In genomic region chr3:129123314-129124060, GRCh38 we compare ENCODE assay signal across 1 cellular context.
TF ChIP-seq lines count a peak whose summit lies in the region.

No MANE protein-coding gene starts in this region.

TF ChIP-seq in H1, 55 proteins besides CTCF, POLR2A, EP300 and RAD21:
- TF ChIP-seq KDM1A (IDR thresholded peaks at IDR 0.05; ENCODE audit: borderline replicate concordance, low read length), result no peak
- no peak for TF ChIP-seq CHD1 (IDR thresholded peaks at IDR 0.05; ENCODE audit: low read depth, low read length)
- no peak for TF ChIP-seq RBBP5 (IDR thresholded peaks at IDR 0.05; ENCODE audit: borderline replicate concordance, low read depth, low read length)
- TF ChIP-seq EGR1 (IDR thresholded peaks at IDR 0.05; ENCODE audit: borderline replicate concordance, low read depth, low read length), result no peak
- no peak for TF ChIP-seq SP4 (IDR thresholded peaks at IDR 0.05; ENCODE audit: low read length)
- no peak for TF ChIP-seq YY1 (IDR thresholded peaks at IDR 0.05; ENCODE audit: low read depth, low read length)
- TF ChIP-seq JUND (IDR thresholded peaks at IDR 0.05; ENCODE audit: low read length), result no peak
- TF ChIP-seq CTBP2 (IDR thresholded peaks at IDR 0.05; ENCODE audit: borderline replicate concordance, insufficient read depth, insufficient read length, low read length), result no peak
- TF ChIP-seq TBP (IDR thresholded peaks at IDR 0.05; ENCODE audit: low read depth, low read length), result no peak
- no peak for TF ChIP-seq POLR2AphosphoS5 (IDR thresholded peaks at IDR 0.05; ENCODE audit: low read depth, low read length)
- TF ChIP-seq TAF7 (optimal IDR thresholded peaks at IDR 0.05; ENCODE audit: borderline replicate concordance, low read depth, low read length), result no peak
- TF ChIP-seq BACH1 (IDR thresholded peaks at IDR 0.05; ENCODE audit: low read length), result no peak
- no peak for TF ChIP-seq SIX5 (IDR thresholded peaks at IDR 0.05; ENCODE audit: low read depth, low read length)
- no peak for TF ChIP-seq KDM5A (IDR thresholded peaks at IDR 0.05; ENCODE audit: low read length)
- TF ChIP-seq CHD2 (IDR thresholded peaks at IDR 0.05; ENCODE audit: low read length), result no peak
- no peak for TF ChIP-seq ATF2 (IDR thresholded peaks at IDR 0.05; ENCODE audit: low read length)
- TF ChIP-seq SIRT6 (IDR thresholded peaks at IDR 0.05; ENCODE audit: low read length), result no peak
- no peak for TF ChIP-seq RFX5 (IDR thresholded peaks at IDR 0.05; ENCODE audit: borderline replicate concordance, low read depth, low read length)
- TF ChIP-seq, protein P1, sequence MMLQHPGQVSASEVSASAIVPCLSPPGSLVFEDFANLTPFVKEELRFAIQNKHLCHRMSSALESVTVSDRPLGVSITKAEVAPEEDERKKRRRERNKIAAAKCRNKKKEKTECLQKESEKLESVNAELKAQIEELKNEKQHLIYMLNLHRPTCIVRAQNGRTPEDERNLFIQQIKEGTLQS (IDR thresholded peaks at IDR 0.05; ENCODE audit: insufficient read depth, low read depth, low read length), result no peak
